21 cellular contexts compared by ENCODE assay signal in genomic region chr18:45662468-45662867, GRCh38. TPM values are rescaled to one million over a fixed set of nuclear protein-coding genes. Genes with fewer than 3 reads are reported as not detected.
DNase-seq lines count a peak whose midpoint lies in the region; TF ChIP-seq lines count a peak whose summit lies in the region.
"Had no signal": no experiment of that assay in that cellular context is flagged by ENCODE, and none has a peak within 500 bp of the region (broad histone marks: within the 10 kb centered on the region; RNA-seq: fewer than 3 reads in every experiment).

No MANE protein-coding gene starts in this region.

- H3F3A ChIP-seq in GM23248 (ENCODE audit: insufficient read depth) = peaks cover 19% of the 10 kb centered on the region

- in situ Hi-C loops in GM23248 (cut with MboI) = no loop called here

- H3K27ac ChIP-seq in GM23248 = no peak overlapping the region

- no peaks in the 10 kb centered on the region for H4K20me1 ChIP-seq in GM23248 (ENCODE audit: insufficient read depth)

- no peaks in the 10 kb centered on the region for H3K36me3 ChIP-seq in GM23248 (ENCODE audit: low read depth)

- H3K4me3 ChIP-seq in GM23248 = no peak overlapping the region
- H3K4me3 ChIP-seq in fibroblast of the aortic adventitia (ENCODE audit: low read depth, low read length) = no peak overlapping the region
- no peak overlapping the region for H3K4me3 ChIP-seq in skeletal muscle cell (ENCODE audit: low read depth, low read length)

- H2AFZ ChIP-seq in GM23248 = no peak overlapping the region

- no peaks in the 10 kb centered on the region for H3K9me3 ChIP-seq in GM23248 (ENCODE audit: low read depth)
- H3K9me3 ChIP-seq: Caco-2 had no signal

- DNase-seq in GM23248 = peak; percentile 75
- peak; percentile 22 for DNase-seq in amniotic epithelial cell (ENCODE audit: low read depth)
- peak; percentile 77 for DNase-seq in fibroblast of the aortic adventitia (ENCODE audit: low read depth)
- DNase-seq in skeletal muscle cell (ENCODE audit: low read depth) = peak; percentile 22
- DNase-seq in NCI-H2107 treated with DMSO at 0.1 percent for 48 hours (lab: John Stamatoyannopoulos, UW; ENCODE audit: unreplicated experiment) = no peak
- no peak for DNase-seq in C1 segment of cervical spinal cord (lab: John Stamatoyannopoulos, UW)
- no peak for DNase-seq in midbrain (lab: John Stamatoyannopoulos, UW)
- DNase-seq: anterior cingulate cortex; Caco-2; left ventricle myocardium superior; NCI-H1436; NCI-H2171; NCI-H69; retina; stimulated activated CD4-positive, alpha-beta T cell treated with anti-CD3 and anti-CD28 coated beads, Interleukin-12 subunit alpha, Interleukin-12 subunit beta, amount 100 ng/mL, for 4 hours; T-helper 1 cell had no signal

- no peaks in the 10 kb centered on the region for H3K79me2 ChIP-seq in GM23248 (ENCODE audit: insufficient read depth)

- H3K4me2 ChIP-seq in GM23248 (ENCODE audit: unreplicated experiment) = peak overlapping the region; percentile 16

- TF ChIP-seq CTCF in fibroblast of the aortic adventitia (IDR thresholded peaks at IDR 0.05; ENCODE audit: insufficient read depth, low read length) = no peak

- no peaks in the 10 kb centered on the region for H3K27me3 ChIP-seq in GM23248 (replicated peaks; ENCODE audit: insufficient read depth)

- H3K4me1 ChIP-seq in GM23248 (ENCODE audit: insufficient read depth) = peaks cover 37% of the 10 kb centered on the region
- H3K4me1 ChIP-seq: Caco-2 had no signal

- H3K9me2 ChIP-seq in GM23248 (ENCODE audit: insufficient read depth) = no peaks in the 10 kb centered on the region

- H3K9ac ChIP-seq in GM23248 = no peak overlapping the region

RNA-seq across cellular contexts. Expression of gene SLC14A2, which starts 47.2 kb away (rescaled TPM):
- total RNA-seq in GM23248 (2014; rRNA removed; shearing (Covaris generic)) = 0.13 and 0.43 TPM in 2 replicates
- polyA plus RNA-seq in GM23248 (2016; fragmentation: Nextera tagmentation; extraction: Ambion mirVana) = 0.18 TPM in 1 of 2 replicates, not detected in the other
- total RNA-seq in fibroblast of the aortic adventitia (ENCODE audit: low replicate concordance) = 0.16 TPM in 1 of 2 replicates, not detected in the other
- total RNA-seq: Daoy, H1, left ventricle myocardium superior, mucosa of gallbladder, Right ventricle myocardium inferior, temporal lobe had no signal

Comparison
In these comparisons a context has a peak if more than half of its experiments do, and no peak if none do; other contexts are left out.
1. DNase-seq: peak in GM23248 (single experiment), amniotic epithelial cell (single experiment), fibroblast of the aortic adventitia (single experiment) and skeletal muscle cell (single experiment); none in NCI-H2107 treated with DMSO at 0.1 percent for 48 hours (single experiment), C1 segment of cervical spinal cord (0 of 14) and midbrain (single experiment).